Comparison of ENCODE assay signal across 2 cellular contexts in genomic region chr11:120400564-120401364, GRCh38.
TF ChIP-seq lines count a peak whose summit lies in the region.

No MANE protein-coding gene starts in this region.

TF ChIP-seq in Ishikawa, 13 proteins besides CTCF, POLR2A, EP300 and RAD21 (continued from another document):
- TF ChIP-seq, protein P1, sequence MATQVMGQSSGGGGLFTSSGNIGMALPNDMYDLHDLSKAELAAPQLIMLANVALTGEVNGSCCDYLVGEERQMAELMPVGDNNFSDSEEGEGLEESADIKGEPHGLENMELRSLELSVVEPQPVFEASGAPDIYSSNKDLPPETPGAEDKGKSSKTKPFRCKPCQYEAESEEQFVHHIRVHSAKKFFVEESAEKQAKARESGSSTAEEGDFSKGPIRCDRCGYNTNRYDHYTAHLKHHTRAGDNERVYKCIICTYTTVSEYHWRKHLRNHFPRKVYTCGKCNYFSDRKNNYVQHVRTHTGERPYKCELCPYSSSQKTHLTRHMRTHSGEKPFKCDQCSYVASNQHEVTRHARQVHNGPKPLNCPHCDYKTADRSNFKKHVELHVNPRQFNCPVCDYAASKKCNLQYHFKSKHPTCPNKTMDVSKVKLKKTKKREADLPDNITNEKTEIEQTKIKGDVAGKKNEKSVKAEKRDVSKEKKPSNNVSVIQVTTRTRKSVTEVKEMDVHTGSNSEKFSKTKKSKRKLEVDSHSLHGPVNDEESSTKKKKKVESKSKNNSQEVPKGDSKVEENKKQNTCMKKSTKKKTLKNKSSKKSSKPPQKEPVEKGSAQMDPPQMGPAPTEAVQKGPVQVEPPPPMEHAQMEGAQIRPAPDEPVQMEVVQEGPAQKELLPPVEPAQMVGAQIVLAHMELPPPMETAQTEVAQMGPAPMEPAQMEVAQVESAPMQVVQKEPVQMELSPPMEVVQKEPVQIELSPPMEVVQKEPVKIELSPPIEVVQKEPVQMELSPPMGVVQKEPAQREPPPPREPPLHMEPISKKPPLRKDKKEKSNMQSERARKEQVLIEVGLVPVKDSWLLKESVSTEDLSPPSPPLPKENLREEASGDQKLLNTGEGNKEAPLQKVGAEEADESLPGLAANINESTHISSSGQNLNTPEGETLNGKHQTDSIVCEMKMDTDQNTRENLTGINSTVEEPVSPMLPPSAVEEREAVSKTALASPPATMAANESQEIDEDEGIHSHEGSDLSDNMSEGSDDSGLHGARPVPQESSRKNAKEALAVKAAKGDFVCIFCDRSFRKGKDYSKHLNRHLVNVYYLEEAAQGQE (IDR thresholded peaks at IDR 0.05; ENCODE audit: low read depth) = no peak
- no peak for TF ChIP-seq CREB1 (IDR thresholded peaks at IDR 0.05; ENCODE audit: low read depth)
- TF ChIP-seq USF1 (IDR thresholded peaks at IDR 0.05) = no peak
- no peak for TF ChIP-seq YY1 (IDR thresholded peaks at IDR 0.05; ENCODE audit: low read depth)
- TF ChIP-seq CEBPB (IDR thresholded peaks at IDR 0.05) = peak; percentile 88

TF ChIP-seq in GM12878, 131 proteins besides CTCF, POLR2A, EP300 and RAD21 (continued from another document and continues in another):
- TF ChIP-seq BCLAF1 (IDR thresholded peaks at IDR 0.05) = no peak
- TF ChIP-seq STAT3 (IDR thresholded peaks at IDR 0.05; ENCODE audit: low read depth, low read length) = 0 out of 2 replicates have a peak, but pooled peaks have one; percentile 79
- TF ChIP-seq, protein P2, sequence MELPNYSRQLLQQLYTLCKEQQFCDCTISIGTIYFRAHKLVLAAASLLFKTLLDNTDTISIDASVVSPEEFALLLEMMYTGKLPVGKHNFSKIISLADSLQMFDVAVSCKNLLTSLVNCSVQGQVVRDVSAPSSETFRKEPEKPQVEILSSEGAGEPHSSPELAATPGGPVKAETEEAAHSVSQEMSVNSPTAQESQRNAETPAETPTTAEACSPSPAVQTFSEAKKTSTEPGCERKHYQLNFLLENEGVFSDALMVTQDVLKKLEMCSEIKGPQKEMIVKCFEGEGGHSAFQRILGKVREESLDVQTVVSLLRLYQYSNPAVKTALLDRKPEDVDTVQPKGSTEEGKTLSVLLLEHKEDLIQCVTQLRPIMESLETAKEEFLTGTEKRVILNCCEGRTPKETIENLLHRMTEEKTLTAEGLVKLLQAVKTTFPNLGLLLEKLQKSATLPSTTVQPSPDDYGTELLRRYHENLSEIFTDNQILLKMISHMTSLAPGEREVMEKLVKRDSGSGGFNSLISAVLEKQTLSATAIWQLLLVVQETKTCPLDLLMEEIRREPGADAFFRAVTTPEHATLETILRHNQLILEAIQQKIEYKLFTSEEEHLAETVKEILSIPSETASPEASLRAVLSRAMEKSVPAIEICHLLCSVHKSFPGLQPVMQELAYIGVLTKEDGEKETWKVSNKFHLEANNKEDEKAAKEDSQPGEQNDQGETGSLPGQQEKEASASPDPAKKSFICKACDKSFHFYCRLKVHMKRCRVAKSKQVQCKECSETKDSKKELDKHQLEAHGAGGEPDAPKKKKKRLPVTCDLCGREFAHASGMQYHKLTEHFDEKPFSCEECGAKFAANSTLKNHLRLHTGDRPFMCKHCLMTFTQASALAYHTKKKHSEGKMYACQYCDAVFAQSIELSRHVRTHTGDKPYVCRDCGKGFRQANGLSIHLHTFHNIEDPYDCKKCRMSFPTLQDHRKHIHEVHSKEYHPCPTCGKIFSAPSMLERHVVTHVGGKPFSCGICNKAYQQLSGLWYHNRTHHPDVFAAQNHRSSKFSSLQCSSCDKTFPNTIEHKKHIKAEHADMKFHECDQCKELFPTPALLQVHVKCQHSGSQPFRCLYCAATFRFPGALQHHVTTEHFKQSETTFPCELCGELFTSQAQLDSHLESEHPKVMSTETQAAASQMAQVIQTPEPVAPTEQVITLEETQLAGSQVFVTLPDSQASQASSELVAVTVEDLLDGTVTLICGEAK (IDR thresholded peaks at IDR 0.05; ENCODE audit: borderline replicate concordance) = no peak
- no peak for TF ChIP-seq TCF3 (IDR thresholded peaks at IDR 0.05; ENCODE audit: borderline replicate concordance, insufficient read depth, low read depth, low read length)
- TF ChIP-seq, protein P3, sequence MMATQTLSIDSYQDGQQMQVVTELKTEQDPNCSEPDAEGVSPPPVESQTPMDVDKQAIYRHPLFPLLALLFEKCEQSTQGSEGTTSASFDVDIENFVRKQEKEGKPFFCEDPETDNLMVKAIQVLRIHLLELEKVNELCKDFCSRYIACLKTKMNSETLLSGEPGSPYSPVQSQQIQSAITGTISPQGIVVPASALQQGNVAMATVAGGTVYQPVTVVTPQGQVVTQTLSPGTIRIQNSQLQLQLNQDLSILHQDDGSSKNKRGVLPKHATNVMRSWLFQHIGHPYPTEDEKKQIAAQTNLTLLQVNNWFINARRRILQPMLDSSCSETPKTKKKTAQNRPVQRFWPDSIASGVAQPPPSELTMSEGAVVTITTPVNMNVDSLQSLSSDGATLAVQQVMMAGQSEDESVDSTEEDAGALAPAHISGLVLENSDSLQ (IDR thresholded peaks at IDR 0.05) = no peak; the same call in 1 of the 2 replicates
- no peak for TF ChIP-seq MYC (IDR thresholded peaks at IDR 0.05; ENCODE audit: insufficient read depth, insufficient read length, insufficient replicate concordance, low read length, severe bottlenecking)
- TF ChIP-seq, protein P4, sequence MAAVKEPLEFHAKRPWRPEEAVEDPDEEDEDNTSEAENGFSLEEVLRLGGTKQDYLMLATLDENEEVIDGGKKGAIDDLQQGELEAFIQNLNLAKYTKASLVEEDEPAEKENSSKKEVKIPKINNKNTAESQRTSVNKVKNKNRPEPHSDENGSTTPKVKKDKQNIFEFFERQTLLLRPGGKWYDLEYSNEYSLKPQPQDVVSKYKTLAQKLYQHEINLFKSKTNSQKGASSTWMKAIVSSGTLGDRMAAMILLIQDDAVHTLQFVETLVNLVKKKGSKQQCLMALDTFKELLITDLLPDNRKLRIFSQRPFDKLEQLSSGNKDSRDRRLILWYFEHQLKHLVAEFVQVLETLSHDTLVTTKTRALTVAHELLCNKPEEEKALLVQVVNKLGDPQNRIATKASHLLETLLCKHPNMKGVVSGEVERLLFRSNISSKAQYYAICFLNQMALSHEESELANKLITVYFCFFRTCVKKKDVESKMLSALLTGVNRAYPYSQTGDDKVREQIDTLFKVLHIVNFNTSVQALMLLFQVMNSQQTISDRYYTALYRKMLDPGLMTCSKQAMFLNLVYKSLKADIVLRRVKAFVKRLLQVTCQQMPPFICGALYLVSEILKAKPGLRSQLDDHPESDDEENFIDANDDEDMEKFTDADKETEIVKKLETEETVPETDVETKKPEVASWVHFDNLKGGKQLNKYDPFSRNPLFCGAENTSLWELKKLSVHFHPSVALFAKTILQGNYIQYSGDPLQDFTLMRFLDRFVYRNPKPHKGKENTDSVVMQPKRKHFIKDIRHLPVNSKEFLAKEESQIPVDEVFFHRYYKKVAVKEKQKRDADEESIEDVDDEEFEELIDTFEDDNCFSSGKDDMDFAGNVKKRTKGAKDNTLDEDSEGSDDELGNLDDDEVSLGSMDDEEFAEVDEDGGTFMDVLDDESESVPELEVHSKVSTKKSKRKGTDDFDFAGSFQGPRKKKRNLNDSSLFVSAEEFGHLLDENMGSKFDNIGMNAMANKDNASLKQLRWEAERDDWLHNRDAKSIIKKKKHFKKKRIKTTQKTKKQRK (IDR thresholded peaks at IDR 0.05; ENCODE audit: low read depth, low read length) = no peak
- TF ChIP-seq SKIL (IDR thresholded peaks at IDR 0.05; ENCODE audit: low read depth, poor library complexity, severe bottlenecking) = no peak
- no peak for TF ChIP-seq POLR2AphosphoS5 (IDR thresholded peaks at IDR 0.05; ENCODE audit: low read length)
- TF ChIP-seq GATAD2B (conservative IDR thresholded peaks at IDR 0.05; ENCODE audit: low read depth) = peak; percentile 19; the same call in 1 of the 2 replicates
- no peak for TF ChIP-seq GABPA (IDR thresholded peaks at IDR 0.05; ENCODE audit: low read depth)
- no peak for TF ChIP-seq SMAD5 (IDR thresholded peaks at IDR 0.05; ENCODE audit: low read depth)
- no peak for TF ChIP-seq ZNF687 (IDR thresholded peaks at IDR 0.05)
- peak; percentile 92 for TF ChIP-seq DPF2 (IDR thresholded peaks at IDR 0.05)
- TF ChIP-seq RBBP5 (conservative IDR thresholded peaks at IDR 0.05) = no peak
- TF ChIP-seq, protein P5, sequence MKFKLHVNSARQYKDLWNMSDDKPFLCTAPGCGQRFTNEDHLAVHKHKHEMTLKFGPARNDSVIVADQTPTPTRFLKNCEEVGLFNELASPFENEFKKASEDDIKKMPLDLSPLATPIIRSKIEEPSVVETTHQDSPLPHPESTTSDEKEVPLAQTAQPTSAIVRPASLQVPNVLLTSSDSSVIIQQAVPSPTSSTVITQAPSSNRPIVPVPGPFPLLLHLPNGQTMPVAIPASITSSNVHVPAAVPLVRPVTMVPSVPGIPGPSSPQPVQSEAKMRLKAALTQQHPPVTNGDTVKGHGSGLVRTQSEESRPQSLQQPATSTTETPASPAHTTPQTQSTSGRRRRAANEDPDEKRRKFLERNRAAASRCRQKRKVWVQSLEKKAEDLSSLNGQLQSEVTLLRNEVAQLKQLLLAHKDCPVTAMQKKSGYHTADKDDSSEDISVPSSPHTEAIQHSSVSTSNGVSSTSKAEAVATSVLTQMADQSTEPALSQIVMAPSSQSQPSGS (IDR thresholded peaks at IDR 0.05; ENCODE audit: low read length) = 0 out of 2 replicates have a peak, but pooled peaks have one; percentile 24
- no peak for TF ChIP-seq HDAC6 (IDR thresholded peaks at IDR 0.05; ENCODE audit: unreplicated experiment)
- TF ChIP-seq ZNF274 (IDR thresholded peaks at IDR 0.05; ENCODE audit: insufficient read depth, insufficient read length) = no peak
- no peak for TF ChIP-seq ZNF622 (IDR thresholded peaks at IDR 0.05)
- TF ChIP-seq SPI1 (IDR thresholded peaks at IDR 0.05; ENCODE audit: borderline replicate concordance, insufficient read depth, low read depth, low read length) = peak; percentile 61; the same call in 1 of the 2 replicates
- TF ChIP-seq ZBED1 (IDR thresholded peaks at IDR 0.05; ENCODE audit: borderline replicate concordance) = no peak
- TF ChIP-seq JUNB (IDR thresholded peaks at IDR 0.05) = peak; percentile 83
- no peak for TF ChIP-seq JUND (IDR thresholded peaks at IDR 0.05; ENCODE audit: low read depth, low read length)
- TF ChIP-seq, protein P6, sequence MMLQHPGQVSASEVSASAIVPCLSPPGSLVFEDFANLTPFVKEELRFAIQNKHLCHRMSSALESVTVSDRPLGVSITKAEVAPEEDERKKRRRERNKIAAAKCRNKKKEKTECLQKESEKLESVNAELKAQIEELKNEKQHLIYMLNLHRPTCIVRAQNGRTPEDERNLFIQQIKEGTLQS (IDR thresholded peaks at IDR 0.05; ENCODE audit: borderline replicate concordance, extremely low read depth, low read depth, low read length) = no peak
- peak; percentile 36; the same call in 1 of the 2 replicates for TF ChIP-seq PAX5 (IDR thresholded peaks at IDR 0.05; ENCODE audit: borderline replicate concordance, low read depth, low read length)
- TF ChIP-seq NR2C1 (IDR thresholded peaks at IDR 0.05) = no peak
